ENCODE assay signal across 8 cellular contexts in the genomic region with DNA sequence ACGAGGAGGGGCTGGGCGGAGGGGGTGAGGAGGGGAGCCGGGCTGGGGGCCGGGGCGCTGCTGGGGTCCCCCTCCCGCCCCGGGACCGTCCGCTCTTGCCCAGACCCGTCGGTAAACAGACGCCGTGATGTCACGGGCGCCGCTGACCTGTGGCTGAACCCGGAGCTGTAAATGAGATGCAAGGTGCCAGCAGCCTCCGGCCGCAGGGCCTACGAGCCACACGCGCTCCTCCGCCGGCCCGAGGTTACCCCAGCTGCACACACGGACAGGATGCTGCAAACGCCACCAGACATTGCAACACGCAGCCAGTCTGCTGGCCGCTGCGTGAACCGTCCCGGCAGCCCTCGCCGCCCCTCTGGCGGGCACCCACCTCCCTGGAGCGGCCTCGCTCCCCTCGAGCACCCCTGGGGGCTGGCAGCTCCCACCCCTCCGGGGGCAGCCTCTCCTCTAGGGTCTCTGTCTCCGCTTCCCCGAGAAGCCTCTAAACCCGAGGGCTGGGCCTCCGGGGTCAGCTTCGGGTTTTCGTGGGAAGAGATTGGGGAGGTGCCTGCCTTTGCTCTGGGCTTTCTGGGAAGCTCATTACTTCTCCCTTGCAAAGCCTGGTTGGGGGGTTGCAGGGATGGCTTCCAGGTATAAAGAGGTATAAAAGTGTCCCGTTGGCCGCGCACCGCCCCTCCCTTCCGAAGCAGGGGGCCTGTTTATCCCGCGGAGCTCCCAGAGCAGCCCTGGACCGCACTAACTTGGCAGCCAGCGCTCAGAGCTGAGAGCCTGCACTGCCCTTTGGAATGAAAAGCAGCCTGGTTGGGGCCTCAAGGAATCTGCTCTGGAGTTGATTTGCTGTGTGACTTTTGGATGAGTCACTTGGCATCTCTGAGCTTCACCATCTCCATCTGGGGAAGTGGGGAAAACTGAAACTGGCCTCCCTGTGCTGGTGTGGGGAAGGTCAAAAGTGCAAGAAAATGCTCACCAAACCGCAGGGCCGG. TPM values are rescaled to one million over a fixed set of nuclear protein-coding genes. Genes with fewer than 3 reads are reported as not detected.
DNase-seq lines count a peak whose midpoint lies in the region; ATAC-seq and TF ChIP-seq lines count a peak whose summit lies in the region.

No MANE protein-coding gene starts in this region.

- H3K9me3 ChIP-seq in testis, result no peaks in the 10 kb centered on the region

- 4 to 14% methylated on average over 8 to 53 of the region's 56 CpGs for WGBS in testis, 2 donors

- peaks cover 22% of the 10 kb centered on the region for H3K4me1 ChIP-seq in testis

- no peak for TF ChIP-seq CTCF in endothelial cell (IDR thresholded peaks at IDR 0.05; ENCODE audit: unreplicated experiment)
- no peak for TF ChIP-seq CTCF in testis (IDR thresholded peaks at IDR 0.05)

- H3K27me3 Mint-ChIP-seq in endothelial cell (ENCODE audit: unreplicated experiment), result peaks cover 18% of the 10 kb centered on the region

- intact Hi-C loops in testis (cut with DNase I; ENCODE audit: low total_unique reads), result no loop called here

- peaks cover 8% of the 10 kb centered on the region for H3K36me3 Mint-ChIP-seq in endothelial cell (ENCODE audit: low read depth, unreplicated experiment)

- no peak for TF ChIP-seq POLR2A in testis (IDR thresholded peaks at IDR 0.05)

- no peaks in the 10 kb centered on the region for H3K36me3 ChIP-seq in testis (ENCODE audit: low read depth, missing control alignments)

- H3K4me1 Mint-ChIP-seq in endothelial cell (ENCODE audit: unreplicated experiment), result peaks cover 15% of the 10 kb centered on the region

- peak overlapping the region in 1 of 2 donors; percentile 18 for H3K27ac ChIP-seq in testis

- ATAC-seq in GM21825 (IDR thresholded peaks at IDR 0.05; ENCODE audit: unreplicated experiment) (peak; percentile 58), HG02571 (IDR thresholded peaks at IDR 0.05; ENCODE audit: unreplicated experiment) (no peak), GM21786 (IDR thresholded peaks at IDR 0.05; ENCODE audit: unreplicated experiment) (no peak)

- no peaks in the 10 kb centered on the region for H3K27me3 ChIP-seq in testis

- H3K4me3 ChIP-seq in testis, result peak overlapping the region in 1 of 2 donors; percentile 21

- no peak overlapping the region for H3K27ac Mint-ChIP-seq in endothelial cell (ENCODE audit: unreplicated experiment)

- peak; percentile 96 for DNase-seq in AG20443 (ENCODE audit: low spot score)
- DNase-seq in RPMI7951 (ENCODE audit: low read depth), result peak; percentile 99
- peak; percentile 56 for DNase-seq in endothelial cell (ENCODE audit: low spot score)
- DNase-seq in lung microvascular endothelial cell (ENCODE audit: low read depth in 2 of 2), result peak; percentile 93 to 96
- peak; percentile 72 for DNase-seq in testis

- H3K4me3 Mint-ChIP-seq in endothelial cell (ENCODE audit: unreplicated experiment), result no peak overlapping the region

- H3K9me3 Mint-ChIP-seq in endothelial cell (ENCODE audit: unreplicated experiment), result no peaks in the 10 kb centered on the region

RNA-seq across cellular contexts. Expression of gene DHRS3, which starts 21.9 kb away (rescaled TPM):
- total RNA-seq in RPMI7951 (2014; rRNA removed; shearing (Covaris generic)), result 22.5 and 28.8 TPM in 2 replicates
- 5.7 TPM for total RNA-seq in endothelial cell (ENCODE audit: unreplicated experiment)
- 83.5 and 150 TPM in 2 replicates for total RNA-seq in lung microvascular endothelial cell
- total RNA-seq in testis, result 10 to 100 TPM; 27.1 to 30.2 TPM
- 38.7 TPM for polyA plus RNA-seq in testis (ENCODE audit: insufficient read depth, low read depth, low replicate concordance)

RNA-seq across cellular contexts. Expression of gene AADACL4, which starts 47.8 kb away (rescaled TPM):
- total RNA-seq in RPMI7951 (2014; rRNA removed; shearing (Covaris generic)), result not detected in 2 replicates
- total RNA-seq in endothelial cell (ENCODE audit: unreplicated experiment), result not detected
- total RNA-seq in lung microvascular endothelial cell, result not detected in 2 replicates
- total RNA-seq in testis, result not detected
- 0.66 TPM for polyA plus RNA-seq in testis (ENCODE audit: insufficient read depth, low read depth, low replicate concordance)
